1 cellular context compared by ENCODE assay signal in the genomic region with DNA sequence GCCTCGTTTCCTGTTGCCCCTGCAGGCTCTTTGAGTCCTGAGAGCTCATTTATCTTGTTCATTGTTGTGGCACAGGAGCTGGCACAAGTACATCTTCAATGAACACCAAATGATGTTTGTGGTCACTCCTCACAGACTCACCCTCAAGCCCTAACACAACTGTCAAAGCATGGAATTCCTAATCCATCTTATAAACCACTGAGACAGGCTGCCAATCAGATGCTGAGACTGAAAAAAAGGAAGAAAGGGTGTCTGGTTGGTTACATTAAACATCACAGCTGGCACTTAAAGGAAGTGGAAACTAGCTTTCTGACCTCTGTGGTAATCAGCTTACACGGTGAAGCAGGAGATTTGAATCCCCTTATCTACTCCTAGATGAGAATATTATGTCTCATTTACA.
TF ChIP-seq lines count a peak whose summit lies in the region.

No MANE protein-coding gene starts in this region.

TF ChIP-seq in GM12878, 131 proteins besides CTCF, POLR2A, EP300 and RAD21 (continued from another document):
- TF ChIP-seq, protein P1, sequence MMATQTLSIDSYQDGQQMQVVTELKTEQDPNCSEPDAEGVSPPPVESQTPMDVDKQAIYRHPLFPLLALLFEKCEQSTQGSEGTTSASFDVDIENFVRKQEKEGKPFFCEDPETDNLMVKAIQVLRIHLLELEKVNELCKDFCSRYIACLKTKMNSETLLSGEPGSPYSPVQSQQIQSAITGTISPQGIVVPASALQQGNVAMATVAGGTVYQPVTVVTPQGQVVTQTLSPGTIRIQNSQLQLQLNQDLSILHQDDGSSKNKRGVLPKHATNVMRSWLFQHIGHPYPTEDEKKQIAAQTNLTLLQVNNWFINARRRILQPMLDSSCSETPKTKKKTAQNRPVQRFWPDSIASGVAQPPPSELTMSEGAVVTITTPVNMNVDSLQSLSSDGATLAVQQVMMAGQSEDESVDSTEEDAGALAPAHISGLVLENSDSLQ (IDR thresholded peaks at IDR 0.05) = 0 out of 2 replicates have a peak, but pooled peaks have one; percentile 15
